13 cellular contexts compared by ENCODE assay signal in the genomic region with DNA sequence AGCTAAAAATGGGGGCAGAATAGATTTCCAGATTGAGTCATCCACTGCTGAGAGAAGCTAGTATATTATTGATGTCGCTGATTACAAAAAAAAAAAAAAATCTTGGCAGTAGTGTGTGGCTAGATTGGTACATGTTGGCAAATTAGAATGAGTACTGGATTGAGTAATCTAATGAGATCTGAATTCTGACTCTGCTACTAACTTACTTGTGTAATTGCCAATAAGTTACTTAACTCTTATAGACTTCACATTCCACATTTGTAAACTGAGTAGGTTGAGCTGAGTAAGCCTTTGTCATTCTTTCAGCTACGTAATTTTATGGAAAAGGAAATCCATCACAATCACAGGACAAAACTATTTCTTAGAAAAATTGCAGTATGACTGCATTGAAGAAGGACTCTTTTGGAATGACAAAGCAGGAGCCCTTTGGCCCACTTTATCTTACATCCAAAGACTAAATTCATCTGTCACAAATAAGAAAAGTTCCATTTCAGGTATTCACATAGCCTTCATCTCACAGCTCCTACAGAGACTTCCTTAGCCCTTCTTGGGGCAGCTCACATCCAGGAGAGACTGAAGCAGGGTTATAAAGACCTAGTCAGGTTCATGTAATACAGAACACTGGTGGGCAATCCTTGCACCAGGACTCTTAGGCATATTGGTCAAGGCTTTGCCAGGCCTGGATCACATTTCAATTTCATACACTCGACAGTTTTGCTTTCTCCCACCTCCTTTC.
A peak's percentile ranks its signal among the peaks of the same experiment; 100 is the strongest.
DNase-seq lines count a peak whose midpoint lies in the region; ATAC-seq and TF ChIP-seq lines count a peak whose summit lies in the region.
"Had no signal": no experiment of that assay in that cellular context is flagged by ENCODE, and none has a peak within 500 bp of the region (broad histone marks: within the 10 kb centered on the region; RNA-seq: fewer than 3 reads in every experiment).

No MANE protein-coding gene starts in this region.

- DNase-seq in MCF 10A (ENCODE audit: unreplicated experiment) (peak; percentile 84), breast epithelium (ENCODE audit: low spot score in 2 of 2) (no peak), astrocyte of the spinal cord (ENCODE audit: low read depth, low spot score) (peak; percentile 23), glomerular visceral epithelial cell (ENCODE audit: extremely low spot score) (peak; percentile 12)
- no peak for DNase-seq in activated T-cell treated with anti-CD3 and anti-CD28 coated beads, Interleukin-2, amount 50 U/mL, for 1 hour
- DNase-seq in activated effector memory CD4-positive, alpha-beta T cell treated with anti-CD3 and anti-CD28 coated beads, Interleukin-2, amount 50 U/mL, for 16 hours = no peak
- DNase-seq: activated B cell treated with CpG ODN at 0.5 μM for 24 hours; activated CD8-positive, alpha-beta memory T cell treated with anti-CD3 and anti-CD28 coated beads for 24 hours had no signal

- H3K36me3 ChIP-seq in breast epithelium = no peaks in the 10 kb centered on the region
- H3K36me3 ChIP-seq: HAP-1, thyroid gland had no signal

- no peak overlapping the region for H3K4me3 Mint-ChIP-seq in MCF 10A (ENCODE audit: unreplicated experiment)
- H3K4me3 Mint-ChIP-seq: activated B cell treated with CpG ODN at 0.5 μM for 24 hours; CD4-positive, CD25-positive, alpha-beta regulatory T cell had no signal

- CTCF ChIA-PET in MCF 10A (lab: Yijun Ruan, JAX) = interaction anchor here (0.6 to 6.0 kb wide), 40 partner anchors 10 to 1368 kb away, joined by 3 to 151 read pairs (median 5); a partner anchor contains a TSS

- BruUV-seq in MCF 10A (replicated peaks; lab: Mats Ljungman, UMichigan) = no TSS peak

- TF ChIP-seq POLR2A in breast epithelium (IDR thresholded peaks at IDR 0.05) = no peak

- H3K4me1 Mint-ChIP-seq in MCF 10A (ENCODE audit: insufficient read depth, unreplicated experiment) = peaks cover 26% of the 10 kb centered on the region
- H3K4me1 Mint-ChIP-seq: activated B cell treated with CpG ODN at 0.5 μM for 24 hours had no signal

- in situ Hi-C loops in astrocyte of the spinal cord (cut with HindIII; ENCODE audit: low sequenced_read_pairs) = no loop called here

- no peak for ATAC-seq in GM19455 (IDR thresholded peaks at IDR 0.05; ENCODE audit: unreplicated experiment)
- ATAC-seq in HG02763 (IDR thresholded peaks at IDR 0.05; ENCODE audit: unreplicated experiment) = no peak

- intact Hi-C loops in MCF 10A (cut with micrococcal nuclease) = loop anchor here (1.0 to 5.0 kb wide), 6 partner anchors 35 to 774 kb away; no protein-coding TSS in a partner anchor
- intact Hi-C loops in breast epithelium (cut with DNase I; ENCODE audit: low total_unique reads) = loop anchor here (10.0 kb wide), 1 partner anchor 438 kb away; no protein-coding TSS in a partner anchor

- H3K36me3 Mint-ChIP-seq in MCF 10A (ENCODE audit: insufficient read depth, unreplicated experiment) = no peaks in the 10 kb centered on the region
- H3K36me3 Mint-ChIP-seq: CD4-positive, CD25-positive, alpha-beta regulatory T cell had no signal

- H3K9me3 ChIP-seq in breast epithelium = no peaks in the 10 kb centered on the region
- H3K9me3 ChIP-seq: HAP-1, thyroid gland had no signal

- H3K4me3 ChIP-seq in breast epithelium (no peak overlapping the region), astrocyte of the spinal cord (ENCODE audit: low read depth, low read length) (no peak overlapping the region)
- H3K4me3 ChIP-seq: HAP-1, thyroid gland had no signal

- no peaks in the 10 kb centered on the region for H3K27me3 ChIP-seq in breast epithelium
- H3K27me3 ChIP-seq: thyroid gland had no signal

- H3K4me1 ChIP-seq in breast epithelium = no peaks in the 10 kb centered on the region
- H3K4me1 ChIP-seq: thyroid gland had no signal

- TF ChIP-seq CTCF in MCF 10A (IDR thresholded peaks at IDR 0.05; ENCODE audit: unreplicated experiment) = no peak
- TF ChIP-seq CTCF in breast epithelium (IDR thresholded peaks at IDR 0.05) = no peak
- TF ChIP-seq CTCF in astrocyte of the spinal cord (IDR thresholded peaks at IDR 0.05; ENCODE audit: low read depth, low read length) = no peak

- POLR2A ChIA-PET in MCF 10A (lab: Yijun Ruan, JAX) = interaction anchor here (0.5 to 3.3 kb wide), 8 partner anchors 26 to 763 kb away, joined by 3 to 50 read pairs (median 6); a partner anchor contains a TSS

- peak overlapping the region in 1 of 2 donors; percentile 34 for H3K27ac ChIP-seq in breast epithelium
- H3K27ac ChIP-seq: thyroid gland had no signal

- H3K27me3 Mint-ChIP-seq in MCF 10A (ENCODE audit: insufficient read depth, unreplicated experiment) = no peaks in the 10 kb centered on the region
- H3K27me3 Mint-ChIP-seq: activated B cell treated with CpG ODN at 0.5 μM for 24 hours had no signal

- no peak overlapping the region for H3K27ac Mint-ChIP-seq in MCF 10A (ENCODE audit: low read depth, unreplicated experiment)
- H3K27ac Mint-ChIP-seq: activated B cell treated with CpG ODN at 0.5 μM for 24 hours; CD4-positive, CD25-positive, alpha-beta regulatory T cell had no signal

- H3K9me3 Mint-ChIP-seq in MCF 10A (ENCODE audit: unreplicated experiment) = no peaks in the 10 kb centered on the region
- H3K9me3 Mint-ChIP-seq: activated B cell treated with CpG ODN at 0.5 μM for 24 hours had no signal

Comparison
In these comparisons a context has a peak if more than half of its experiments do, and no peak if none do; other contexts are left out.
1. DNase-seq: peak in MCF 10A (single experiment), astrocyte of the spinal cord (single experiment) and glomerular visceral epithelial cell (single experiment); none in breast epithelium (0 of 2), activated T-cell treated with anti-CD3 and anti-CD28 coated beads, Interleukin-2, amount 50 U/mL, for 1 hour (single experiment) and activated effector memory CD4-positive, alpha-beta T cell treated with anti-CD3 and anti-CD28 coated beads, Interleukin-2, amount 50 U/mL, for 16 hours (single experiment).